Comparison of ENCODE assay signal across 22 cellular contexts in genomic region chr11:122976396-122976733, GRCh38. TPM values are rescaled to one million over a fixed set of nuclear protein-coding genes. Genes with fewer than 3 reads are reported as not detected.
DNase-seq lines count a peak whose midpoint lies in the region; ATAC-seq and TF ChIP-seq lines count a peak whose summit lies in the region.
"Had no signal": no experiment of that assay in that cellular context is flagged by ENCODE, and none has a peak within 500 bp of the region (broad histone marks: within the 10 kb centered on the region; RNA-seq: fewer than 3 reads in every experiment).

No MANE protein-coding gene starts in this region.

- H3K27me3 Mint-ChIP-seq in activated CD8-positive, alpha-beta memory T cell treated with anti-CD3 and anti-CD28 coated beads, Interleukin-2, amount 10 ng/mL, durations not matched to agents 7 days and 5 days = peaks cover 87% of the 10 kb centered on the region
- H3K27me3 Mint-ChIP-seq in WTC11 (ENCODE audit: low read depth) = peaks cover 98% of the 10 kb centered on the region
- H3K27me3 Mint-ChIP-seq in stimulated activated naive B cell treated with anti-CD40 and anti-IgM and Interleukin-4, amounts not matched to agents 10 μg/mL and 1 μg/mL and 100 μg/mL, for 72 hours = peaks cover 64 to 88% of the 10 kb centered on the region in 2 donors

- no peak for DNase-seq in activated CD8-positive, alpha-beta memory T cell treated with anti-CD3 and anti-CD28 coated beads, Interleukin-2, amount 10 ng/mL, durations not matched to agents 7 days and 5 days
- no peak for DNase-seq in activated CD8-positive, alpha-beta memory T cell treated with anti-CD3 and anti-CD28 coated beads for 24 hours
- DNase-seq in WTC11 (ENCODE audit: low spot score) = peak; percentile 16
- no peak for DNase-seq in iPS DF 6.9 (ENCODE audit: low read depth, low spot score)
- DNase-seq in stimulated activated naive B cell treated with anti-CD40 and anti-IgM and Interleukin-4, amounts not matched to agents 10 μg/mL and 1 μg/mL and 100 μg/mL, for 72 hours = no peak
- no peak for DNase-seq in kidney tubule cell (ENCODE audit: low spot score)
- no peak for DNase-seq in NCI-H2081 treated with DMSO at 0.1 percent for 48 hours (lab: John Stamatoyannopoulos, UW)
- DNase-seq: ACHN; CD4-positive, alpha-beta T cell; central memory CD4-positive, alpha-beta T cell; esophagus squamous epithelium; kidney; mesenchymal stem cell; NCI-H1436 treated with DMSO at 0.1 percent for 48 hours; NCI-H226; spleen; transverse colon had no signal

- H3K9me3 ChIP-seq in iPS DF 6.9 (ENCODE audit: control insufficient read depth, insufficient read depth, low read length) = no peaks in the 10 kb centered on the region
- H3K9me3 ChIP-seq: esophagus squamous epithelium, spleen, transverse colon had no signal

- peaks cover 4% of the 10 kb centered on the region for H3K36me3 Mint-ChIP-seq in activated CD8-positive, alpha-beta memory T cell treated with anti-CD3 and anti-CD28 coated beads, Interleukin-2, amount 10 ng/mL, durations not matched to agents 7 days and 5 days
- peaks cover 5% of the 10 kb centered on the region for H3K36me3 Mint-ChIP-seq in WTC11
- H3K36me3 Mint-ChIP-seq in stimulated activated naive B cell treated with anti-CD40 and anti-IgM and Interleukin-4, amounts not matched to agents 10 μg/mL and 1 μg/mL and 100 μg/mL, for 72 hours = peaks cover 8% of the 10 kb centered on the region in 2 donors
- H3K36me3 Mint-ChIP-seq: stimulated activated memory B cell treated with anti-CD40 and anti-IgM and Interleukin-4, amounts not matched to agents 10 μg/mL and 1 μg/mL and 100 μg/mL, for 72 hours had no signal

- peak overlapping the region; percentile 36; the same call in 1 of the 2 replicates for H3K4me3 ChIP-seq in iPS DF 6.9 (ENCODE audit: low read length)
- H3K4me3 ChIP-seq: transverse colon had no signal

- H3K27ac ChIP-seq in iPS DF 6.9 (ENCODE audit: low read length) = no peak overlapping the region
- H3K27ac ChIP-seq: esophagus squamous epithelium, spleen, transverse colon had no signal

- no CpG with 5 or more reads among the region's 16 CpGs for WGBS in iPS DF 6.9 (ENCODE audit: insufficient coverage, insufficient read length)

- no peaks in the 10 kb centered on the region for H3K36me3 ChIP-seq in iPS DF 6.9 (ENCODE audit: control insufficient read depth, insufficient read depth, low read length)
- H3K36me3 ChIP-seq: esophagus squamous epithelium, spleen, transverse colon had no signal

- H3K27ac Mint-ChIP-seq in activated CD8-positive, alpha-beta memory T cell treated with anti-CD3 and anti-CD28 coated beads, Interleukin-2, amount 10 ng/mL, durations not matched to agents 7 days and 5 days = peak overlapping the region; percentile 70
- no peak overlapping the region for H3K27ac Mint-ChIP-seq in WTC11
- peak overlapping the region; percentile 91 for H3K27ac Mint-ChIP-seq in stimulated activated naive B cell treated with anti-CD40 and anti-IgM and Interleukin-4, amounts not matched to agents 10 μg/mL and 1 μg/mL and 100 μg/mL, for 72 hours
- H3K27ac Mint-ChIP-seq: CD4-positive, alpha-beta T cell; natural killer cell treated with Interleukin-12 subunit alpha and Interleukin-12 subunit beta and Interleukin-15 and Interleukin-18, amount 100 ng/mL, for 72 hours; stimulated activated memory B cell treated with anti-CD40 and anti-IgM and Interleukin-4, amounts not matched to agents 10 μg/mL and 1 μg/mL and 100 μg/mL, for 72 hours had no signal

- H3K27me3 ChIP-seq in iPS DF 6.9 (ENCODE audit: control insufficient read depth, insufficient read depth, low read length) = peaks cover 76% of the 10 kb centered on the region

- peaks cover 1% of the 10 kb centered on the region; the same call in 1 of the 2 replicates for H3K4me1 ChIP-seq in iPS DF 6.9 (ENCODE audit: control insufficient read depth, insufficient read depth, low read length)

- H3K4me3 Mint-ChIP-seq in activated CD8-positive, alpha-beta memory T cell treated with anti-CD3 and anti-CD28 coated beads, Interleukin-2, amount 10 ng/mL, durations not matched to agents 7 days and 5 days = no peak overlapping the region
- peak overlapping the region; percentile 87 for H3K4me3 Mint-ChIP-seq in WTC11
- peak overlapping the region in 1 of 2 donors; percentile 52 for H3K4me3 Mint-ChIP-seq in stimulated activated naive B cell treated with anti-CD40 and anti-IgM and Interleukin-4, amounts not matched to agents 10 μg/mL and 1 μg/mL and 100 μg/mL, for 72 hours
- H3K4me3 Mint-ChIP-seq: CD4-positive, alpha-beta T cell; natural killer cell treated with Interleukin-12 subunit alpha and Interleukin-12 subunit beta and Interleukin-15 and Interleukin-18, amount 100 ng/mL, for 72 hours had no signal

- CTCF ChIA-PET in activated CD8-positive, alpha-beta memory T cell treated with anti-CD3 and anti-CD28 coated beads, Interleukin-2, amount 10 ng/mL, durations not matched to agents 7 days and 5 days (lab: Charles Lee) = interaction anchor here (0.7 kb wide), 1 partner anchor 82 kb away, joined by 3 read pairs; no protein-coding TSS in a partner anchor
- CTCF ChIA-PET in WTC11 (lab: Charles Lee) = interaction anchor here (0.6 to 1.3 kb wide), 2 partner anchors 45 to 84 kb away, joined by 3 to 5 read pairs; no protein-coding TSS in a partner anchor

- TF ChIP-seq CTCF in WTC11 (IDR thresholded peaks at IDR 0.05) = no peak

- H3K9me3 Mint-ChIP-seq in activated CD8-positive, alpha-beta memory T cell treated with anti-CD3 and anti-CD28 coated beads, Interleukin-2, amount 10 ng/mL, durations not matched to agents 7 days and 5 days (ENCODE audit: low read depth) = peaks cover 2% of the 10 kb centered on the region
- H3K9me3 Mint-ChIP-seq in WTC11 = no peaks in the 10 kb centered on the region
- peaks cover 2 to 5% of the 10 kb centered on the region in 2 donors for H3K9me3 Mint-ChIP-seq in stimulated activated naive B cell treated with anti-CD40 and anti-IgM and Interleukin-4, amounts not matched to agents 10 μg/mL and 1 μg/mL and 100 μg/mL, for 72 hours
- H3K9me3 Mint-ChIP-seq: CD4-positive, alpha-beta T cell; natural killer cell treated with Interleukin-12 subunit alpha and Interleukin-12 subunit beta and Interleukin-15 and Interleukin-18, amount 100 ng/mL, for 72 hours had no signal

- ATAC-seq in activated CD8-positive, alpha-beta memory T cell treated with anti-CD3 and anti-CD28 coated beads, Interleukin-2, amount 10 ng/mL, durations not matched to agents 7 days and 5 days = no peak
- no peak for ATAC-seq in WTC11
- no peak for ATAC-seq in stimulated activated naive B cell treated with anti-CD40 and anti-IgM and Interleukin-4, amounts not matched to agents 10 μg/mL and 1 μg/mL and 100 μg/mL, for 72 hours (replicated peaks)
- ATAC-seq in GM21619 (IDR thresholded peaks at IDR 0.05; ENCODE audit: unreplicated experiment) = no peak
- ATAC-seq: natural killer cell treated with Interleukin-12 subunit alpha and Interleukin-12 subunit beta and Interleukin-15 and Interleukin-18, amount 100 ng/mL, for 72 hours; stimulated activated memory B cell treated with anti-CD40 and anti-IgM and Interleukin-4, amounts not matched to agents 10 μg/mL and 1 μg/mL and 100 μg/mL, for 72 hours had no signal

- POLR2A ChIA-PET in WTC11 (lab: Charles Lee) = no interaction called here

- peaks cover 29% of the 10 kb centered on the region for H3K4me1 Mint-ChIP-seq in activated CD8-positive, alpha-beta memory T cell treated with anti-CD3 and anti-CD28 coated beads, Interleukin-2, amount 10 ng/mL, durations not matched to agents 7 days and 5 days
- peaks cover 39% of the 10 kb centered on the region for H3K4me1 Mint-ChIP-seq in WTC11
- peaks cover 22 to 41% of the 10 kb centered on the region in 2 donors for H3K4me1 Mint-ChIP-seq in stimulated activated naive B cell treated with anti-CD40 and anti-IgM and Interleukin-4, amounts not matched to agents 10 μg/mL and 1 μg/mL and 100 μg/mL, for 72 hours

TF ChIP-seq in WTC11, 78 proteins besides CTCF, POLR2A, EP300 and RAD21 (continues in another document):
- TF ChIP-seq HMGXB4 (CRISPR knock-in tag; IDR thresholded peaks at IDR 0.05) = no peak
- no peak for TF ChIP-seq ZNF396 (CRISPR knock-in tag; IDR thresholded peaks at IDR 0.05; ENCODE audit: borderline replicate concordance)
- no peak for TF ChIP-seq SMAD4 (CRISPR knock-in tag; IDR thresholded peaks at IDR 0.05)
- no peak for TF ChIP-seq RELA (CRISPR knock-in tag; IDR thresholded peaks at IDR 0.05; ENCODE audit: borderline replicate concordance)
- no peak for TF ChIP-seq ZNF281 (CRISPR knock-in tag; IDR thresholded peaks at IDR 0.05)

RNA-seq across cellular contexts. Expression of gene BSX, which starts 5.3 kb away (rescaled TPM):
- not detected for total RNA-seq in activated CD8-positive, alpha-beta memory T cell treated with anti-CD3 and anti-CD28 coated beads, Interleukin-2, amount 10 ng/mL, durations not matched to agents 7 days and 5 days
- not detected in 3 replicates for total RNA-seq in WTC11 (2021)
- total RNA-seq: CD4-positive, alpha-beta T cell; esophagus squamous epithelium; kidney; M059J; natural killer cell treated with Interleukin-12 subunit alpha and Interleukin-12 subunit beta and Interleukin-15 and Interleukin-18, amount 100 ng/mL, for 72 hours; pulmonary artery endothelial cell; spleen; transverse colon had no signal
